ENCODE assay signal across 19 cellular contexts in the genomic region with DNA sequence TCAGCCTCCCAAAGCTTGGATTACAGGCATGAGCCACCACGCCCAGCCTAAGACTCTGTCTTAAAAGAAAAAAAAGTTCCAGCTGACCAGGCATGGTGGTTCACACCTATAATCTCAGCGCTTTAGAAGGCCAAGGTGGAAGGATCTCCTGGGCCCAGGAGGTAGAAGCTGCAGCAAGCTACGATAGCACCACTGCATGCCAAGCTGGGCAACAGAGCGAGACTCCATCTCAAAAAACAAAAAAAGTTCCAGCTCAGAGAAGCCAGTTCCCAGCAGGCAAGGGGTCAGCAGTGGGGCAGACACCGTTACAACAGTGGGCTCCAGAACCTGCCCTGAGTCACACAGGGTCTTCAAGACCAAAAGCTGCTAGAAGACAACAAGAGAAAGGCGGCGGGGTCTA. TPM values are rescaled to one million over a fixed set of nuclear protein-coding genes. Genes with fewer than 3 reads are reported as not detected.
DNase-seq lines count a peak whose midpoint lies in the region; ATAC-seq and TF ChIP-seq lines count a peak whose summit lies in the region.
"Had no signal": no experiment of that assay in that cellular context is flagged by ENCODE, and none has a peak within 500 bp of the region (broad histone marks: within the 10 kb centered on the region; RNA-seq: fewer than 3 reads in every experiment).

No MANE protein-coding gene starts in this region.

- intact Hi-C loops in sigmoid colon (cut with DNase I) = no loop called here

- H3K36me3 Mint-ChIP-seq in CD4-positive, CD25-positive, alpha-beta regulatory T cell = peaks cover 5% of the 10 kb centered on the region
- peaks cover under 1 to 21% (median 9%) of the 10 kb centered on the region in 3 experiments; a peak in 5 of 7 replicates for H3K36me3 Mint-ChIP-seq in H9 (ENCODE audit: insufficient read depth in 1 of 3, low read depth in 3 of 3)
- H3K36me3 Mint-ChIP-seq: activated CD4-positive, alpha-beta memory T cell treated with anti-CD3 and anti-CD28 coated beads for 36 hours had no signal

- TF ChIP-seq POLR2A in gastroesophageal sphincter (IDR thresholded peaks at IDR 0.05) (no peak), sigmoid colon (IDR thresholded peaks at IDR 0.05) (no peak)

- H3T11ph ChIP-seq in H9 (ENCODE audit: low read length) = no peak overlapping the region

- H4K5ac ChIP-seq in H9 (ENCODE audit: insufficient read length, low read depth, low read length) = no peak overlapping the region

- TF ChIP-seq CTCF in H9 (conservative IDR thresholded peaks at IDR 0.05) (no peak), gastroesophageal sphincter (IDR thresholded peaks at IDR 0.05) (no peak), sigmoid colon (IDR thresholded peaks at IDR 0.05) (no peak)

- H2BK120ac ChIP-seq in H9 (ENCODE audit: low read depth, low read length, poor library complexity, severe bottlenecking) = no peak overlapping the region

- ATAC-seq in CD4-positive, CD25-positive, alpha-beta regulatory T cell (ENCODE audit: low read depth in 2 of 2) = no peak
- ATAC-seq in gastroesophageal sphincter (no peak), GM21423 (IDR thresholded peaks at IDR 0.05; ENCODE audit: unreplicated experiment) (no peak), HG02623 (IDR thresholded peaks at IDR 0.05; ENCODE audit: unreplicated experiment) (no peak)

- H3K56ac ChIP-seq in H9 (ENCODE audit: insufficient read length, low read depth, low read length) = no peak overlapping the region

- no peak overlapping the region for H3K9ac ChIP-seq in H9 (ENCODE audit: extremely low read depth, insufficient read length, low read length)
- H3K9ac ChIP-seq: parathyroid adenoma had no signal

- peaks cover 26% of the 10 kb centered on the region; the same call in 1 of the 2 replicates for H3K79me2 ChIP-seq in H9 (ENCODE audit: insufficient read depth, low read length)

- H3K18ac ChIP-seq in H9 (ENCODE audit: insufficient read length, low read depth, low read length) = no peak overlapping the region

- no peak overlapping the region for H4K8ac ChIP-seq in H9 (replicated peaks; ENCODE audit: insufficient read length, low read depth, low read length)

- no peak overlapping the region; the same call in 1 of the 2 replicates for H3K14ac ChIP-seq in H9 (ENCODE audit: insufficient read depth, low read length)

- no peaks in the 10 kb centered on the region for H4K20me1 ChIP-seq in H9 (ENCODE audit: control insufficient read depth, insufficient read depth, insufficient read length)

- no peak overlapping the region for H2AK5ac ChIP-seq in H9 (ENCODE audit: insufficient read length, low read length)

- H3K27ac Mint-ChIP-seq in CD4-positive, CD25-positive, alpha-beta regulatory T cell = peak overlapping the region in 2 of 3 donors; percentile 69 to 83
- no peak overlapping the region for H3K27ac Mint-ChIP-seq in H9

- peaks cover 16 to 82% (median 45%) of the 10 kb centered on the region in 4 donors for H3K4me1 Mint-ChIP-seq in CD4-positive, CD25-positive, alpha-beta regulatory T cell
- peaks cover 43 to 47% of the 10 kb centered on the region in 2 experiments for H3K4me1 Mint-ChIP-seq in H9

- peaks cover 7% of the 10 kb centered on the region for H3K23me2 ChIP-seq in H9 (ENCODE audit: insufficient read length, low read depth, low read length, poor library complexity, severe bottlenecking)

- no peak overlapping the region for H2AFZ ChIP-seq in H9 (ENCODE audit: low read length)
- H2AFZ ChIP-seq: parathyroid adenoma had no signal

- no peak overlapping the region for H2BK15ac ChIP-seq in H9 (ENCODE audit: low read depth, low read length)

- no peak overlapping the region for H3K27ac ChIP-seq in CD4-positive, CD25-positive, alpha-beta regulatory T cell (ENCODE audit: insufficient read depth, low read length, poor library complexity, severe bottlenecking)
- H3K27ac ChIP-seq in H9 (ENCODE audit: insufficient read length, low read depth, low read length) = no peak overlapping the region
- H3K27ac ChIP-seq in gastroesophageal sphincter = peak overlapping the region in 3 of 4 donors; percentile 15 to 98 (median 62)
- peak overlapping the region in 3 of 4 donors; percentile 87 to 97 (median 92) for H3K27ac ChIP-seq in sigmoid colon
- H3K27ac ChIP-seq: parathyroid adenoma had no signal

- peaks cover 10% of the 10 kb centered on the region for H3K79me1 ChIP-seq in H9 (ENCODE audit: insufficient read depth, low read depth, low read length, poor library complexity, severe bottlenecking)

- H3K4me3 ChIP-seq in CD4-positive, CD25-positive, alpha-beta regulatory T cell (ENCODE audit: low read depth, low read length) = no peak overlapping the region
- no peak overlapping the region for H3K4me3 ChIP-seq in gastroesophageal sphincter
- no peak overlapping the region for H3K4me3 ChIP-seq in sigmoid colon

- no peaks in the 10 kb centered on the region for H3K9me3 ChIP-seq in CD4-positive, CD25-positive, alpha-beta regulatory T cell (ENCODE audit: control insufficient read depth in 2 of 2, low read length in 2 of 2)
- H3K9me3 ChIP-seq in H9 (ENCODE audit: control insufficient read depth, low read depth, low read length) (no peaks in the 10 kb centered on the region), gastroesophageal sphincter (no peaks in the 10 kb centered on the region), sigmoid colon (no peaks in the 10 kb centered on the region)

- H3K4me3 Mint-ChIP-seq in CD4-positive, CD25-positive, alpha-beta regulatory T cell = peak overlapping the region in 1 of 4 donors; percentile 91
- no peak overlapping the region for H3K4me3 Mint-ChIP-seq in H9
- H3K4me3 Mint-ChIP-seq: activated CD4-positive, alpha-beta memory T cell treated with anti-CD3 and anti-CD28 coated beads for 36 hours had no signal

- H3K4me2 ChIP-seq in H9 (ENCODE audit: insufficient read depth, insufficient read length, low read length) = no peak overlapping the region

- H3K4me1 ChIP-seq in CD4-positive, CD25-positive, alpha-beta regulatory T cell (ENCODE audit: control insufficient read depth, insufficient read depth, low read length, poor library complexity, severe bottlenecking) = peaks cover 44% of the 10 kb centered on the region
- H3K4me1 ChIP-seq in H9 (ENCODE audit: insufficient read depth, low read length) (peaks cover 7% of the 10 kb centered on the region), gastroesophageal sphincter (peaks cover 0 to 92% (median 42%) of the 10 kb centered on the region in 3 donors), sigmoid colon (peaks cover 0 to 83% (median 72%) of the 10 kb centered on the region in 4 donors)

- DNase-seq in CD4-positive, CD25-positive, alpha-beta regulatory T cell = no peak
- DNase-seq in H9 = peak; percentile 13
- DNase-seq in sigmoid colon = no peak
- no peak for DNase-seq in activated gamma-delta T cell (lab: John Stamatoyannopoulos, UW)
- DNase-seq: activated CD4-positive, alpha-beta memory T cell treated with anti-CD3 and anti-CD28 coated beads for 36 hours; activated naive CD4-positive, alpha-beta T cell; activated T-cell treated with anti-CD3 and anti-CD28 coated beads for 4 hours; cerebellar nuclear complex; effector CD8-positive, alpha-beta T cell; islet precursor cell; KG1; MV-4-11; NCI-H2171; NCI-H526; T-helper 9 cell had no signal

- TF ChIP-seq EP300 in gastroesophageal sphincter (IDR thresholded peaks at IDR 0.05) (no peak), sigmoid colon (IDR thresholded peaks at IDR 0.05) (no peak)

- no peaks in the 10 kb centered on the region for H3K27me3 Mint-ChIP-seq in CD4-positive, CD25-positive, alpha-beta regulatory T cell
- H3K27me3 Mint-ChIP-seq in H9 (ENCODE audit: low read depth) = peaks cover 5% of the 10 kb centered on the region
- H3K27me3 Mint-ChIP-seq: activated CD4-positive, alpha-beta memory T cell treated with anti-CD3 and anti-CD28 coated beads for 36 hours had no signal

- no peak overlapping the region for H2BK5ac ChIP-seq in H9 (ENCODE audit: insufficient read length, low read length)

- no peaks in the 10 kb centered on the region for H3K27me3 ChIP-seq in CD4-positive, CD25-positive, alpha-beta regulatory T cell (ENCODE audit: control insufficient read depth, insufficient read depth, low read length)
- no peaks in the 10 kb centered on the region for H3K27me3 ChIP-seq in H9 (ENCODE audit: insufficient read depth, low read length)
- H3K27me3 ChIP-seq in gastroesophageal sphincter = no peaks in the 10 kb centered on the region
- no peaks in the 10 kb centered on the region for H3K27me3 ChIP-seq in sigmoid colon

- H3K4ac ChIP-seq in H9 (ENCODE audit: low read depth, low read length) = no peak overlapping the region

- H2BK12ac ChIP-seq in H9 (ENCODE audit: insufficient read length, low read depth, low read length) = no peak overlapping the region

- H3K9me3 Mint-ChIP-seq in CD4-positive, CD25-positive, alpha-beta regulatory T cell = no peaks in the 10 kb centered on the region
- H3K9me3 Mint-ChIP-seq in H9 = no peaks in the 10 kb centered on the region
- H3K9me3 Mint-ChIP-seq: activated CD4-positive, alpha-beta memory T cell treated with anti-CD3 and anti-CD28 coated beads for 36 hours had no signal

- H3K36me3 ChIP-seq in CD4-positive, CD25-positive, alpha-beta regulatory T cell (ENCODE audit: control insufficient read depth, insufficient read depth, low read length) = no peaks in the 10 kb centered on the region
- no peaks in the 10 kb centered on the region for H3K36me3 ChIP-seq in gastroesophageal sphincter
- no peaks in the 10 kb centered on the region for H3K36me3 ChIP-seq in sigmoid colon

- no peak overlapping the region for H4K91ac ChIP-seq in H9 (ENCODE audit: insufficient read length, low read depth, low read length)

- no peak overlapping the region for H3K23ac ChIP-seq in H9 (ENCODE audit: insufficient read length, low read depth, low read length)

- WGBS in H9 (ENCODE audit: extremely low coverage, insufficient read length, low lambda C conversion rate) = no CpG with 5 or more reads among the region's 7 CpGs
- WGBS in gastroesophageal sphincter (ENCODE audit: low coverage in 1 of 2), 2 donors = 80 to 100% methylated on average over 6 of the region's 7 CpGs
- 95 to 96% methylated on average over 7 of the region's 7 CpGs for WGBS in sigmoid colon, 2 donors

- no peak overlapping the region for H2BK20ac ChIP-seq in H9 (ENCODE audit: low read depth, low read length, poor library complexity, severe bottlenecking)

RNA-seq across cellular contexts. Expression of gene TMEM184B, which starts 3.3 kb away (rescaled TPM):
- 31.3 TPM for total RNA-seq in CD4-positive, CD25-positive, alpha-beta regulatory T cell
- 1 to 10 TPM; 7.2 to 8.2 (median 7.7) TPM for polyA plus RNA-seq in CD4-positive, CD25-positive, alpha-beta regulatory T cell
- 51.7 and 58.5 TPM in 2 replicates for total RNA-seq in H9 (2021)
- 100 to 1,000 TPM in 1 of 4 donors, 10 to 100 TPM in 3; 52.0 to 108 (median 64.9) TPM for total RNA-seq in gastroesophageal sphincter
- total RNA-seq in sigmoid colon = 10 to 100 TPM; 42.6 to 96.4 (median 68.1) TPM
- polyA plus RNA-seq in sigmoid colon = 10 to 100 TPM in 1 of 3 donors, 1 to 10 TPM in 2; 7.2 to 34.3 (median 8.1) TPM

RNA-seq across cellular contexts. Expression of gene CSNK1E, which starts 47.8 kb away (rescaled TPM):
- 154 TPM for total RNA-seq in CD4-positive, CD25-positive, alpha-beta regulatory T cell
- polyA plus RNA-seq in CD4-positive, CD25-positive, alpha-beta regulatory T cell = 10 to 100 TPM in 2 of 4 donors, 1 to 10 TPM in 2; 7.4 to 12.4 (median 9.5) TPM
- total RNA-seq in H9 (2021) (230 and 236 TPM in 2 replicates), gastroesophageal sphincter (10 to 100 TPM; 70.3 to 90.3 (median 80.0) TPM), sigmoid colon (100 to 1,000 TPM in 1 of 4 donors, 10 to 100 TPM in 3; 60.6 to 116 (median 73.3) TPM)
- polyA plus RNA-seq in sigmoid colon = 10 to 100 TPM; 33.6 to 82.8 (median 35.1) TPM

Comparison
In these comparisons a context has a peak if more than half of its experiments do, and no peak if none do; other contexts are left out.
1. H3K27ac ChIP-seq: peak in gastroesophageal sphincter (3 of 4) and sigmoid colon (3 of 4); none in CD4-positive, CD25-positive, alpha-beta regulatory T cell (single experiment) and H9 (single experiment).
2. H3K27ac Mint-ChIP-seq: peak in CD4-positive, CD25-positive, alpha-beta regulatory T cell (2 of 3); none in H9 (0 of 3).